9 cellular contexts compared by ENCODE assay signal in the genomic region with DNA sequence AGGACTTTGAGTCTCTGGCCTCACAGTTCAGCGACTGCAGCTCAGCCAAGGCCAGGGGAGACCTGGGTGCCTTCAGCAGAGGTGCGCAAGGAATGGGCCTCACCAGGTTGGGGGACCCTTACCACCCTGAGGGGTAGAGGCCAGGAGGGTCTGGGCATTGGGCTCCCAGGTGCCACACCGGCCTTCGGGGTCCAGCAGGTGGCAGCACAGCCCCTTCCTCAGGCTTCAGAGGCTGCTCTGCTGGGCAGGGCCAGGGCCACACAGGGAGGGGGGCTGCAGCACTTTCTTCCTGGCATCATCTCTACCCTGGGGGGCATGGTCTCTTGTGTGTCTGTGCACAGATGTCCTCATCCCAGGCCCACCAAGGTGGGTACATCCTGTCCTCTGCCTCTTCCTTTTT.
A peak's percentile ranks its signal among the peaks of the same experiment; 100 is the strongest.
DNase-seq lines count a peak whose midpoint lies in the region; ATAC-seq lines count a peak whose summit lies in the region.
"Had no signal": no experiment of that assay in that cellular context is flagged by ENCODE, and none has a peak within 500 bp of the region (broad histone marks: within the 10 kb centered on the region; RNA-seq: fewer than 3 reads in every experiment).

No MANE protein-coding gene starts in this region.

- H3K27ac Mint-ChIP-seq in T-helper 1 cell treated with Interleukin-12 subunit alpha and Interleukin-12 subunit beta and Interleukin-4 antibody, amounts not matched to agents 30 μg/mL and 1 μg/mL, for 36 hours: peak overlapping the region; percentile 49
- peak overlapping the region; percentile 29 to 65 for H3K27ac Mint-ChIP-seq in effector memory CD8-positive, alpha-beta T cell

- no peaks in the 10 kb centered on the region for H3K9me3 Mint-ChIP-seq in T-helper 1 cell treated with Interleukin-12 subunit alpha and Interleukin-12 subunit beta and Interleukin-4 antibody, amounts not matched to agents 30 μg/mL and 1 μg/mL, for 36 hours
- H3K9me3 Mint-ChIP-seq in effector memory CD8-positive, alpha-beta T cell: no peaks in the 10 kb centered on the region

- DNase-seq in NCI-H1694 treated with DMSO at 0.1 percent for 48 hours (lab: John Stamatoyannopoulos, UW) (peak; percentile 14), NCI-H1694 (lab: John Stamatoyannopoulos, UW) (no peak), COLO829 (ENCODE audit: low spot score) (no peak), OCI-M2 (lab: John Stamatoyannopoulos, UW; ENCODE audit: unreplicated experiment) (no peak), DMS79 (lab: John Stamatoyannopoulos, UW) (no peak)
- DNase-seq in effector memory CD8-positive, alpha-beta T cell: peak in 2 of 3 experiments; percentile 26 to 27
- peak; percentile 28 to 42 for DNase-seq in stimulated activated CD4-positive, alpha-beta T cell treated with anti-CD3 and anti-CD28 coated beads, Interleukin-2, amount 100 ng/mL, for 24 hours
- DNase-seq: ACHN had no signal

- no peak overlapping the region for H3K4me3 Mint-ChIP-seq in T-helper 1 cell treated with Interleukin-12 subunit alpha and Interleukin-12 subunit beta and Interleukin-4 antibody, amounts not matched to agents 30 μg/mL and 1 μg/mL, for 36 hours
- no peak overlapping the region for H3K4me3 Mint-ChIP-seq in effector memory CD8-positive, alpha-beta T cell

- H3K27me3 Mint-ChIP-seq in T-helper 1 cell treated with Interleukin-12 subunit alpha and Interleukin-12 subunit beta and Interleukin-4 antibody, amounts not matched to agents 30 μg/mL and 1 μg/mL, for 36 hours (ENCODE audit: low read depth): no peaks in the 10 kb centered on the region
- H3K27me3 Mint-ChIP-seq in effector memory CD8-positive, alpha-beta T cell: no peaks in the 10 kb centered on the region

- peaks cover 23% of the 10 kb centered on the region for H3K36me3 Mint-ChIP-seq in T-helper 1 cell treated with Interleukin-12 subunit alpha and Interleukin-12 subunit beta and Interleukin-4 antibody, amounts not matched to agents 30 μg/mL and 1 μg/mL, for 36 hours (ENCODE audit: low read depth)
- peaks cover 5% of the 10 kb centered on the region for H3K36me3 Mint-ChIP-seq in effector memory CD8-positive, alpha-beta T cell (ENCODE audit: insufficient read depth)

- H3K4me1 Mint-ChIP-seq in T-helper 1 cell treated with Interleukin-12 subunit alpha and Interleukin-12 subunit beta and Interleukin-4 antibody, amounts not matched to agents 30 μg/mL and 1 μg/mL, for 36 hours (ENCODE audit: low read depth): peaks cover 14% of the 10 kb centered on the region
- peaks cover 10 to 23% of the 10 kb centered on the region in 2 donors for H3K4me1 Mint-ChIP-seq in effector memory CD8-positive, alpha-beta T cell (ENCODE audit: low read depth in 2 of 2)

- peak; percentile 51 for ATAC-seq in effector memory CD8-positive, alpha-beta T cell (replicated peaks)

Comparison
In these comparisons a context has a peak if more than half of its experiments do, and no peak if none do; other contexts are left out.
1. DNase-seq: peak in NCI-H1694 treated with DMSO at 0.1 percent for 48 hours (single experiment), effector memory CD8-positive, alpha-beta T cell (2 of 3) and stimulated activated CD4-positive, alpha-beta T cell treated with anti-CD3 and anti-CD28 coated beads, Interleukin-2, amount 100 ng/mL, for 24 hours (2 of 2); none in NCI-H1694 (single experiment), COLO829 (single experiment), OCI-M2 (single experiment) and DMS79 (single experiment).